In the genomic region with DNA sequence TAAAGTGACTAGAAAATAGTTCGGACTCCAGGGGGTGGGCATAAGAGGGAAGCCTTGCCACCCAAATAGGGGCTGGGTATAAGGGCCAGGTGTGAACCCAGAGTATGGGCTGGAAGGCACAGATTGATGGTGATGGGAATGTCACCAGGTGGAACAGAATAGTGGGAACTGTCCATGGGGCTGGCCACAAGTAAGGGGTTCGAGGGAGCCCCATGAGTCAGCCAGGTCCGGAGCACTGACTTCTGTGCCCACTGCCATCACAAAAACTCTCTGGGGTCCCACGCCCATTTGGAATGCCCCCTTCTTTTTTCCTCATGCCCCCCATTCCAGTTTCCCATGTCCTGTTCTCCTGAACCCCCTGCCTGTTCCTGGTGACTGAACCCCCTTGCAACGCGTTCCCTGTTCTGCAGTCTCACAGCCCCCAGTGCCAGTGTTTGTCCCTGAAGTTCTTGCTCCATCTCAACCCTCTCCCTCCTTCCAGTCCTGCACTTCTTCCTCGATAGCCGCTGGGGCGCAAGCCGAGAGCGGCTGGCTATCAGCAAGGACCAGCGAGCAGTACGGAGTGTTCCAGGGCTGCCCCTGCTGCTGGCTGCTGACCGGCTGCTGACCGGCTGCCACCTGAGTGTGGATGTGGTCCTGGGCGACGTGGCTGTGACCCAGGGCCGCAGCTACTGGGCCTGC, we compare ENCODE assay signal across 18 cellular contexts.
"Had no signal": no experiment of that assay in that cellular context is flagged by ENCODE, and none has a peak within 500 bp of the region (broad histone marks: within the 10 kb centered on the region; RNA-seq: fewer than 3 reads in every experiment).

No MANE protein-coding gene starts in this region.

- H3K4me1 Mint-ChIP-seq: mesothelial cell of epicardium had no signal

- H3K9me3 Mint-ChIP-seq: activated CD4-positive, alpha-beta memory T cell treated with anti-CD3 and anti-CD28 coated beads for 36 hours; activated naive CD8-positive, alpha-beta T cell treated with anti-CD3 and anti-CD28 coated beads, Interleukin-2, amount 10 ng/mL, durations not matched to agents 7 days and 5 days; activated T-helper 1 cell treated with anti-CD3 and anti-CD28 coated beads, Interleukin-12 subunit alpha, Interleukin-12 subunit beta, Interleukin-2, Interleukin-4 antibody, amounts not matched to agents 30 ng/mL and 10 ng/mL and 1 ng/mL, durations not matched to agents 14 hours and 24 hours and 36 hours; mesothelial cell of epicardium; nephron had no signal

- H3K27me3 Mint-ChIP-seq: activated CD4-positive, alpha-beta memory T cell treated with anti-CD3 and anti-CD28 coated beads for 36 hours; activated naive CD8-positive, alpha-beta T cell treated with anti-CD3 and anti-CD28 coated beads, Interleukin-2, amount 10 ng/mL, durations not matched to agents 7 days and 5 days had no signal

- H3K27ac Mint-ChIP-seq: activated CD4-positive, alpha-beta memory T cell treated with anti-CD3 and anti-CD28 coated beads for 36 hours; activated naive CD8-positive, alpha-beta T cell treated with anti-CD3 and anti-CD28 coated beads, Interleukin-2, amount 10 ng/mL, durations not matched to agents 7 days and 5 days; activated T-helper 1 cell treated with anti-CD3 and anti-CD28 coated beads, Interleukin-12 subunit alpha, Interleukin-12 subunit beta, Interleukin-2, Interleukin-4 antibody, amounts not matched to agents 30 ng/mL and 10 ng/mL and 1 ng/mL, durations not matched to agents 14 hours and 24 hours and 36 hours; mesothelial cell of epicardium; nephron had no signal

- H3K4me3 ChIP-seq: cardiac muscle cell, prostate gland, right atrium auricular region, smooth muscle cell had no signal

- H3K9me3 ChIP-seq: prostate gland, right atrium auricular region had no signal

- H3K36me3 ChIP-seq: cardiac muscle cell, prostate gland, right atrium auricular region had no signal

- H3K36me3 Mint-ChIP-seq: mesothelial cell of epicardium had no signal

- H3K27me3 ChIP-seq: cardiac muscle cell, right atrium auricular region had no signal

- H3K4me1 ChIP-seq: prostate gland had no signal

- H3K27ac ChIP-seq: cardiac muscle cell, prostate gland, right atrium auricular region had no signal

- DNase-seq: activated CD4-positive, alpha-beta memory T cell treated with anti-CD3 and anti-CD28 coated beads for 36 hours; activated naive CD8-positive, alpha-beta T cell treated with anti-CD3 and anti-CD28 coated beads, Interleukin-2, amount 10 ng/mL, durations not matched to agents 7 days and 5 days; activated T-cell treated with anti-CD3 and anti-CD28 coated beads for 4 hours; amygdala; erythroblast; foreskin melanocyte; kidney glomerular epithelial cell; occipital lobe; stimulated activated CD4-positive, alpha-beta T cell treated with anti-CD3 and anti-CD28 coated beads, Interleukin-4, amount 100 ng/mL, for 1 hour; SW 1271; T-helper 2 cell had no signal

- H3K4me3 Mint-ChIP-seq: activated CD4-positive, alpha-beta memory T cell treated with anti-CD3 and anti-CD28 coated beads for 36 hours; activated naive CD8-positive, alpha-beta T cell treated with anti-CD3 and anti-CD28 coated beads, Interleukin-2, amount 10 ng/mL, durations not matched to agents 7 days and 5 days; activated T-helper 1 cell treated with anti-CD3 and anti-CD28 coated beads, Interleukin-12 subunit alpha, Interleukin-12 subunit beta, Interleukin-2, Interleukin-4 antibody, amounts not matched to agents 30 ng/mL and 10 ng/mL and 1 ng/mL, durations not matched to agents 14 hours and 24 hours and 36 hours; mesothelial cell of epicardium; nephron had no signal
